1 cellular context compared by ENCODE assay signal in the genomic region with DNA sequence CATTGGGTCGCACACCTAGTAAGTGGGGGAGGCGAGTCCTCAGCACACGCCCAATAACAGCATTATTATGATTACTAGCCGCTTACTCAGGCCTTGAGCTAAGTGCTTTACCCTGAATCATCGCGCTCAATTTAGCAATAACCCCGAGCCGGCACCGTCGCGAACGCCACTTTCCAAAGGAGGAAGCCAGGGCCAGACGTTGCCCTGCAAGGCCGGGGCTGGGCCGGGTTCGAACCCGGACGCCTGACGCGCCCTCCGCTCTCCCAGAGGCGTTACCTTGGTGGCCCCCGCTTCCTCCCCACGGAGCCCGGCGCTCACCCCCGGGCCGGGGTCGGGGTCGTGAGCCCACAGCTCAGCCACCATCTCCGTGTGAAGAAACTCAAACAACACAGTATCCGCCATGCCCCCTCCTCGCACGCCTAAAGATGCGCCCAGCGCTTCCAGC.
TF ChIP-seq lines count a peak whose summit lies in the region.

A gene with protein sequence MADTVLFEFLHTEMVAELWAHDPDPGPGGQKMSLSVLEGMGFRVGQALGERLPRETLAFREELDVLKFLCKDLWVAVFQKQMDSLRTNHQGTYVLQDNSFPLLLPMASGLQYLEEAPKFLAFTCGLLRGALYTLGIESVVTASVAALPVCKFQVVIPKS (minus strand): TSS at position 421 of the 445 bp plus-strand sequence. CDS start 19 bp downstream, at position 402.

TF ChIP-seq in HepG2, 621 proteins besides CTCF, POLR2A, EP300 and RAD21 (continued from another document and continues in another):
- TF ChIP-seq, protein P1, sequence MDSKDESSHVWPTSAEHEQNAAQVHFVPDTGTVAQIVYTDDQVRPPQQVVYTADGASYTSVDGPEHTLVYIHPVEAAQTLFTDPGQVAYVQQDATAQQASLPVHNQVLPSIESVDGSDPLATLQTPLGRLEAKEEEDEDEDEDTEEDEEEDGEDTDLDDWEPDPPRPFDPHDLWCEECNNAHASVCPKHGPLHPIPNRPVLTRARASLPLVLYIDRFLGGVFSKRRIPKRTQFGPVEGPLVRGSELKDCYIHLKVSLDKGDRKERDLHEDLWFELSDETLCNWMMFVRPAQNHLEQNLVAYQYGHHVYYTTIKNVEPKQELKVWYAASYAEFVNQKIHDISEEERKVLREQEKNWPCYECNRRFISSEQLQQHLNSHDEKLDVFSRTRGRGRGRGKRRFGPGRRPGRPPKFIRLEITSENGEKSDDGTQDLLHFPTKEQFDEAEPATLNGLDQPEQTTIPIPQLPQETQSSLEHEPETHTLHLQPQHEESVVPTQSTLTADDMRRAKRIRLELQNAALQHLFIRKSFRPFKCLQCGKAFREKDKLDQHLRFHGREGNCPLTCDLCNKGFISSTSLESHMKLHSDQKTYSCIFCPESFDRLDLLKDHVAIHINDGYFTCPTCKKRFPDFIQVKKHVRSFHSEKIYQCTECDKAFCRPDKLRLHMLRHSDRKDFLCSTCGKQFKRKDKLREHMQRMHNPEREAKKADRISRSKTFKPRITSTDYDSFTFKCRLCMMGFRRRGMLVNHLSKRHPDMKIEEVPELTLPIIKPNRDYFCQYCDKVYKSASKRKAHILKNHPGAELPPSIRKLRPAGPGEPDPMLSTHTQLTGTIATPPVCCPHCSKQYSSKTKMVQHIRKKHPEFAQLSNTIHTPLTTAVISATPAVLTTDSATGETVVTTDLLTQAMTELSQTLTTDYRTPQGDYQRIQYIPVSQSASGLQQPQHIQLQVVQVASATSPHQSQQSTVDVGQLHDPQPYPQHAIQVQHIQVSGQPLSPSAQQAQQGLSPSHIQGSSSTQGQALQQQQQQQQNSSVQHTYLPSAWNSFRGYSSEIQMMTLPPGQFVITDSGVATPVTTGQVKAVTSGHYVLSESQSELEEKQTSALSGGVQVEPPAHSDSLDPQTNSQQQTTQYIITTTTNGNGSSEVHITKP (CRISPR knock-in tag; IDR thresholded peaks at IDR 0.05; ENCODE audit: low read depth), result no peak
- TF ChIP-seq FOXK1 (CRISPR knock-in tag; IDR thresholded peaks at IDR 0.05; ENCODE audit: borderline replicate concordance, low read depth) (no peak), PAX8 (CRISPR knock-in tag; IDR thresholded peaks at IDR 0.05; ENCODE audit: borderline replicate concordance) (no peak), NCOA2 (CRISPR knock-in tag; IDR thresholded peaks at IDR 0.05) (peak; percentile 10; the same call in 1 of the 2 replicates), ELF1 (CRISPR knock-in tag; IDR thresholded peaks at IDR 0.05) (no peak), ZNF343 (CRISPR knock-in tag; IDR thresholded peaks at IDR 0.05) (no peak), SMAD1 (CRISPR knock-in tag; IDR thresholded peaks at IDR 0.05; ENCODE audit: borderline replicate concordance, low read depth) (no peak), ATF1 (CRISPR knock-in tag; IDR thresholded peaks at IDR 0.05) (no peak), FOXJ3 (CRISPR knock-in tag; IDR thresholded peaks at IDR 0.05; ENCODE audit: borderline replicate concordance) (no peak), ZNF441 (CRISPR knock-in tag; IDR thresholded peaks at IDR 0.05; ENCODE audit: borderline replicate concordance) (no peak; the same call in 1 of the 2 replicates), ZNF253 (CRISPR knock-in tag; IDR thresholded peaks at IDR 0.05; ENCODE audit: borderline replicate concordance) (no peak), HDAC6 (IDR thresholded peaks at IDR 0.05; ENCODE audit: low read depth, low read length) (no peak), IKZF1 (IDR thresholded peaks at IDR 0.05) (no peak)
- TF ChIP-seq, protein P2, sequence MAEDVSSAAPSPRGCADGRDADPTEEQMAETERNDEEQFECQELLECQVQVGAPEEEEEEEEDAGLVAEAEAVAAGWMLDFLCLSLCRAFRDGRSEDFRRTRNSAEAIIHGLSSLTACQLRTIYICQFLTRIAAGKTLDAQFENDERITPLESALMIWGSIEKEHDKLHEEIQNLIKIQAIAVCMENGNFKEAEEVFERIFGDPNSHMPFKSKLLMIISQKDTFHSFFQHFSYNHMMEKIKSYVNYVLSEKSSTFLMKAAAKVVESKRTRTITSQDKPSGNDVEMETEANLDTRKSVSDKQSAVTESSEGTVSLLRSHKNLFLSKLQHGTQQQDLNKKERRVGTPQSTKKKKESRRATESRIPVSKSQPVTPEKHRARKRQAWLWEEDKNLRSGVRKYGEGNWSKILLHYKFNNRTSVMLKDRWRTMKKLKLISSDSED (CRISPR knock-in tag; IDR thresholded peaks at IDR 0.05), result no peak
- TF ChIP-seq, protein P3, sequence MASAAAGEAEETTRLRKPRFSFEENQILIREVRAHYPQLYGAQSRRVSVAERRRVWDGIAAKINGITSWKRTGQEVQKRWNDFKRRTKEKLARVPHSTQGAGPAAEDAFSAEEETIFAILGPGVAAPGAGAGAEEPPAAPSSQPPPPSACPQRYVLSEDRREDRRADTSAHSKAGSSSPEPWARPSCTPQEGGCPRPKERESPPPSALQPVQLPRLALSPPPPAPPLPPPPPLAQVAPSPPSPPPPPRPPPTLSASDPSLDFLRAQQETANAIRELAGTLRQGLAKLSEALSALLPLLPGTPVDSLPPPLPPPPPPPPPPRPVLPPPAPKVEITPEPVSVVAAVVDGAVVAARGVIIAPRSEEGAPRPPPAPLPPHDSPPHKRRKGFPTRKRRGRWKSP (CRISPR knock-in tag; IDR thresholded peaks at IDR 0.05), result no peak; the same call in 1 of the 2 replicates
- TF ChIP-seq, protein P4, sequence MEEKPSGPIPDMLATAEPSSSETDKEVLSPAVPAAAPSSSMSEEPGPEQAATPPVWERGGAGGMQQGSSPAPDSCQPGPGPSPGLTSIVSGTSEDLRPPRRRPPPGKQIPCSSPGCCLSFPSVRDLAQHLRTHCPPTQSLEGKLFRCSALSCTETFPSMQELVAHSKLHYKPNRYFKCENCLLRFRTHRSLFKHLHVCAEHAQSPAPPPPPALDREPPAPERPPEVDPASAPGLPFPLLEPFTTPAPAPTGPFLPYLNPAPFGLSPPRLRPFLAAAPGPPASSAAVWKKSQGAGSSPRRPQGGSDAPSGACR (CRISPR knock-in tag; IDR thresholded peaks at IDR 0.05), result no peak
- TF ChIP-seq, protein P5, sequence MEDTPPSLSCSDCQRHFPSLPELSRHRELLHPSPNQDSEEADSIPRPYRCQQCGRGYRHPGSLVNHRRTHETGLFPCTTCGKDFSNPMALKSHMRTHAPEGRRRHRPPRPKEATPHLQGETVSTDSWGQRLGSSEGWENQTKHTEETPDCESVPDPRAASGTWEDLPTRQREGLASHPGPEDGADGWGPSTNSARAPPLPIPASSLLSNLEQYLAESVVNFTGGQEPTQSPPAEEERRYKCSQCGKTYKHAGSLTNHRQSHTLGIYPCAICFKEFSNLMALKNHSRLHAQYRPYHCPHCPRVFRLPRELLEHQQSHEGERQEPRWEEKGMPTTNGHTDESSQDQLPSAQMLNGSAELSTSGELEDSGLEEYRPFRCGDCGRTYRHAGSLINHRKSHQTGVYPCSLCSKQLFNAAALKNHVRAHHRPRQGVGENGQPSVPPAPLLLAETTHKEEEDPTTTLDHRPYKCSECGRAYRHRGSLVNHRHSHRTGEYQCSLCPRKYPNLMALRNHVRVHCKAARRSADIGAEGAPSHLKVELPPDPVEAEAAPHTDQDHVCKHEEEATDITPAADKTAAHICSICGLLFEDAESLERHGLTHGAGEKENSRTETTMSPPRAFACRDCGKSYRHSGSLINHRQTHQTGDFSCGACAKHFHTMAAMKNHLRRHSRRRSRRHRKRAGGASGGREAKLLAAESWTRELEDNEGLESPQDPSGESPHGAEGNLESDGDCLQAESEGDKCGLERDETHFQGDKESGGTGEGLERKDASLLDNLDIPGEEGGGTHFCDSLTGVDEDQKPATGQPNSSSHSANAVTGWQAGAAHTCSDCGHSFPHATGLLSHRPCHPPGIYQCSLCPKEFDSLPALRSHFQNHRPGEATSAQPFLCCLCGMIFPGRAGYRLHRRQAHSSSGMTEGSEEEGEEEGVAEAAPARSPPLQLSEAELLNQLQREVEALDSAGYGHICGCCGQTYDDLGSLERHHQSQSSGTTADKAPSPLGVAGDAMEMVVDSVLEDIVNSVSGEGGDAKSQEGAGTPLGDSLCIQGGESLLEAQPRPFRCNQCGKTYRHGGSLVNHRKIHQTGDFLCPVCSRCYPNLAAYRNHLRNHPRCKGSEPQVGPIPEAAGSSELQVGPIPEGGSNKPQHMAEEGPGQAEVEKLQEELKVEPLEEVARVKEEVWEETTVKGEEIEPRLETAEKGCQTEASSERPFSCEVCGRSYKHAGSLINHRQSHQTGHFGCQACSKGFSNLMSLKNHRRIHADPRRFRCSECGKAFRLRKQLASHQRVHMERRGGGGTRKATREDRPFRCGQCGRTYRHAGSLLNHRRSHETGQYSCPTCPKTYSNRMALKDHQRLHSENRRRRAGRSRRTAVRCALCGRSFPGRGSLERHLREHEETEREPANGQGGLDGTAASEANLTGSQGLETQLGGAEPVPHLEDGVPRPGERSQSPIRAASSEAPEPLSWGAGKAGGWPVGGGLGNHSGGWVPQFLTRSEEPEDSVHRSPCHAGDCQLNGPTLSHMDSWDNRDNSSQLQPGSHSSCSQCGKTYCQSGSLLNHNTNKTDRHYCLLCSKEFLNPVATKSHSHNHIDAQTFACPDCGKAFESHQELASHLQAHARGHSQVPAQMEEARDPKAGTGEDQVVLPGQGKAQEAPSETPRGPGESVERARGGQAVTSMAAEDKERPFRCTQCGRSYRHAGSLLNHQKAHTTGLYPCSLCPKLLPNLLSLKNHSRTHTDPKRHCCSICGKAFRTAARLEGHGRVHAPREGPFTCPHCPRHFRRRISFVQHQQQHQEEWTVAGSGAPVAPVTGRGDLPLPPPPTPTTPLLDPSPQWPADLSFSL (CRISPR knock-in tag; IDR thresholded peaks at IDR 0.05), result no peak
- TF ChIP-seq, protein P6, sequence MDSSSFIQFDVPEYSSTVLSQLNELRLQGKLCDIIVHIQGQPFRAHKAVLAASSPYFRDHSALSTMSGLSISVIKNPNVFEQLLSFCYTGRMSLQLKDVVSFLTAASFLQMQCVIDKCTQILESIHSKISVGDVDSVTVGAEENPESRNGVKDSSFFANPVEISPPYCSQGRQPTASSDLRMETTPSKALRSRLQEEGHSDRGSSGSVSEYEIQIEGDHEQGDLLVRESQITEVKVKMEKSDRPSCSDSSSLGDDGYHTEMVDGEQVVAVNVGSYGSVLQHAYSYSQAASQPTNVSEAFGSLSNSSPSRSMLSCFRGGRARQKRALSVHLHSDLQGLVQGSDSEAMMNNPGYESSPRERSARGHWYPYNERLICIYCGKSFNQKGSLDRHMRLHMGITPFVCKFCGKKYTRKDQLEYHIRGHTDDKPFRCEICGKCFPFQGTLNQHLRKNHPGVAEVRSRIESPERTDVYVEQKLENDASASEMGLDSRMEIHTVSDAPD (CRISPR knock-in tag; IDR thresholded peaks at IDR 0.05), result no peak
- TF ChIP-seq, protein P7, sequence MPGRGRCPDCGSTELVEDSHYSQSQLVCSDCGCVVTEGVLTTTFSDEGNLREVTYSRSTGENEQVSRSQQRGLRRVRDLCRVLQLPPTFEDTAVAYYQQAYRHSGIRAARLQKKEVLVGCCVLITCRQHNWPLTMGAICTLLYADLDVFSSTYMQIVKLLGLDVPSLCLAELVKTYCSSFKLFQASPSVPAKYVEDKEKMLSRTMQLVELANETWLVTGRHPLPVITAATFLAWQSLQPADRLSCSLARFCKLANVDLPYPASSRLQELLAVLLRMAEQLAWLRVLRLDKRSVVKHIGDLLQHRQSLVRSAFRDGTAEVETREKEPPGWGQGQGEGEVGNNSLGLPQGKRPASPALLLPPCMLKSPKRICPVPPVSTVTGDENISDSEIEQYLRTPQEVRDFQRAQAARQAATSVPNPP (CRISPR knock-in tag; IDR thresholded peaks at IDR 0.05), result no peak
- TF ChIP-seq, protein P8, sequence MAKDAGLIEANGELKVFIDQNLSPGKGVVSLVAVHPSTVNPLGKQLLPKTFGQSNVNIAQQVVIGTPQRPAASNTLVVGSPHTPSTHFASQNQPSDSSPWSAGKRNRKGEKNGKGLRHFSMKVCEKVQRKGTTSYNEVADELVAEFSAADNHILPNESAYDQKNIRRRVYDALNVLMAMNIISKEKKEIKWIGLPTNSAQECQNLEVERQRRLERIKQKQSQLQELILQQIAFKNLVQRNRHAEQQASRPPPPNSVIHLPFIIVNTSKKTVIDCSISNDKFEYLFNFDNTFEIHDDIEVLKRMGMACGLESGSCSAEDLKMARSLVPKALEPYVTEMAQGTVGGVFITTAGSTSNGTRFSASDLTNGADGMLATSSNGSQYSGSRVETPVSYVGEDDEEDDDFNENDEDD (CRISPR knock-in tag; IDR thresholded peaks at IDR 0.05; ENCODE audit: borderline replicate concordance), result no peak
- TF ChIP-seq, protein P9, sequence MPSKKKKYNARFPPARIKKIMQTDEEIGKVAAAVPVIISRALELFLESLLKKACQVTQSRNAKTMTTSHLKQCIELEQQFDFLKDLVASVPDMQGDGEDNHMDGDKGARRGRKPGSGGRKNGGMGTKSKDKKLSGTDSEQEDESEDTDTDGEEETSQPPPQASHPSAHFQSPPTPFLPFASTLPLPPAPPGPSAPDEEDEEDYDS (CRISPR knock-in tag; IDR thresholded peaks at IDR 0.05), result no peak; the same call in 1 of the 2 replicates
- TF ChIP-seq, protein P10, sequence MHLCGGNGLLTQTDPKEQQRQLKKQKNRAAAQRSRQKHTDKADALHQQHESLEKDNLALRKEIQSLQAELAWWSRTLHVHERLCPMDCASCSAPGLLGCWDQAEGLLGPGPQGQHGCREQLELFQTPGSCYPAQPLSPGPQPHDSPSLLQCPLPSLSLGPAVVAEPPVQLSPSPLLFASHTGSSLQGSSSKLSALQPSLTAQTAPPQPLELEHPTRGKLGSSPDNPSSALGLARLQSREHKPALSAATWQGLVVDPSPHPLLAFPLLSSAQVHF (CRISPR knock-in tag; IDR thresholded peaks at IDR 0.05), result no peak
- TF ChIP-seq, protein P11, sequence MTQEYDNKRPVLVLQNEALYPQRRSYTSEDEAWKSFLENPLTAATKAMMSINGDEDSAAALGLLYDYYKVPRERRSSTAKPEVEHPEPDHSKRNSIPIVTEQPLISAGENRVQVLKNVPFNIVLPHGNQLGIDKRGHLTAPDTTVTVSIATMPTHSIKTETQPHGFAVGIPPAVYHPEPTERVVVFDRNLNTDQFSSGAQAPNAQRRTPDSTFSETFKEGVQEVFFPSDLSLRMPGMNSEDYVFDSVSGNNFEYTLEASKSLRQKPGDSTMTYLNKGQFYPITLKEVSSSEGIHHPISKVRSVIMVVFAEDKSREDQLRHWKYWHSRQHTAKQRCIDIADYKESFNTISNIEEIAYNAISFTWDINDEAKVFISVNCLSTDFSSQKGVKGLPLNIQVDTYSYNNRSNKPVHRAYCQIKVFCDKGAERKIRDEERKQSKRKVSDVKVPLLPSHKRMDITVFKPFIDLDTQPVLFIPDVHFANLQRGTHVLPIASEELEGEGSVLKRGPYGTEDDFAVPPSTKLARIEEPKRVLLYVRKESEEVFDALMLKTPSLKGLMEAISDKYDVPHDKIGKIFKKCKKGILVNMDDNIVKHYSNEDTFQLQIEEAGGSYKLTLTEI (CRISPR knock-in tag; conservative IDR thresholded peaks at IDR 0.05), result no peak
- TF ChIP-seq, protein P12, sequence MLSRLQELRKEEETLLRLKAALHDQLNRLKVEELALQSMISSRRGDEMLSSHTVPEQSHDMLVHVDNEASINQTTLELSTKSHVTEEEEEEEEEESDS (CRISPR knock-in tag; IDR thresholded peaks at IDR 0.05; ENCODE audit: borderline replicate concordance), result no peak
